Comparison of ENCODE assay signal across 32 cellular contexts in the genomic region with DNA sequence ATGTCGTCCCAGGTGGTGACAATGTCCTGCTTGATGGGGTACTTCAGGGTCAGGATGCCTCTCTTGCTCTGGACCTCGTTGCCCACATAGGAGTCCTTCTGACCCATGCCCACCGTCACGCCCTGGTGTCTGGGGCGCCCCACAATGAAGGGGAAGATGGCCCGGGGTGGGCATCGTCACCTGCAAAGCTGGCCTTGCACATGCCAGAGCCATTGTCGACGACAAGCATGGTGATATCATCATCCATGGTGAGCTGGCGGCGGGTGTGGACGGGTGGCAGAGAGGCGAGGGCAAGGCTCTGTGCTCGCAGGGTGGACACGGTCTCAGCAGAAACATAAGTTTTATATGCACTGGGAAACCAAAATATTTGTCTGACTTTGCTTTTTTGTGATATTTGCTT.
"Had no signal": no experiment of that assay in that cellular context is flagged by ENCODE, and none has a peak within 500 bp of the region (broad histone marks: within the 10 kb centered on the region; RNA-seq: fewer than 3 reads in every experiment).

No MANE protein-coding gene starts in this region.

- H3K27me3 ChIP-seq: adrenal gland, ascending aorta, body of pancreas, brain microvascular endothelial cell, breast epithelium, cardiac muscle cell had no signal

- H3K27ac ChIP-seq: adrenal gland, ascending aorta, body of pancreas, brain microvascular endothelial cell, breast epithelium, cardiac muscle cell had no signal

- H3K4me1 ChIP-seq: adrenal gland, ascending aorta, body of pancreas, breast epithelium had no signal

- ATAC-seq: activated naive CD4-positive, alpha-beta T cell treated with anti-CD3 and anti-CD28 coated beads, Interleukin-2, amount 50 U/mL, for 72 hours; activated naive CD8-positive, alpha-beta T cell treated with anti-CD3 and anti-CD28 coated beads, Interleukin-2, amount 50 U/mL, for 24 hours; activated T-cell treated with anti-CD3 and anti-CD28 coated beads, Interleukin-2, amount 50 U/mL, for 4 hours; activated T-cell treated with anti-CD3 and anti-CD28 coated beads, Interleukin-2, amount 50 U/mL, for 72 hours; activated T-helper 17 cell treated with anti-CD3 and anti-CD28 coated beads, Interleukin-2, amount 50 U/mL, for 72 hours; body of pancreas had no signal

- DNase-seq: activated effector memory CD4-positive, alpha-beta T cell treated with anti-CD3 and anti-CD28 coated beads, Interleukin-2, amount 50 U/mL, for 16 hours; activated effector memory CD4-positive, alpha-beta T cell treated with Interleukin-2 at 50 U/mL for 16 hours; activated gamma-delta T cell; activated gamma-delta T cell treated with Interleukin-2 at 50 U/mL for 16 hours; activated naive CD4-positive, alpha-beta T cell; activated naive CD4-positive, alpha-beta T cell treated with anti-CD3 and anti-CD28 coated beads for 36 hours; activated naive CD4-positive, alpha-beta T cell treated with anti-CD3 and anti-CD28 coated beads, Interleukin-2, amount 10 ng/mL, durations not matched to agents 7 days and 5 days; activated naive CD4-positive, alpha-beta T cell treated with anti-CD3 and anti-CD28 coated beads, Interleukin-2, amount 50 U/mL, for 16 hours; activated naive CD4-positive, alpha-beta T cell treated with Interleukin-2 at 50 U/mL for 16 hours; activated naive CD8-positive, alpha-beta T cell treated with anti-CD3 and anti-CD28 coated beads for 36 hours; activated naive CD8-positive, alpha-beta T cell treated with anti-CD3 and anti-CD28 coated beads, Interleukin-2, amount 10 ng/mL, durations not matched to agents 7 days and 5 days; activated naive CD8-positive, alpha-beta T cell treated with anti-CD3 and anti-CD28 coated beads, Interleukin-2, amount 50 U/mL, for 24 hours; activated T-cell treated with anti-CD3 and anti-CD28 coated beads, Interleukin-2, amount 50 U/mL, for 1 hour; activated T-cell treated with anti-CD3 and anti-CD28 coated beads, Interleukin-2, amount 50 U/mL, for 24 hours; activated T-cell treated with anti-CD3 and anti-CD28 coated beads, Interleukin-2, amount 50 U/mL, for 4 hours; activated T-cell treated with anti-CD3 and anti-CD28 coated beads, Interleukin-2, amount 50 U/mL, for 48 hours; activated T-cell treated with anti-CD3 and anti-CD28 coated beads, Interleukin-2, amount 50 U/mL, for 72 hours; adrenal gland; amniotic stem cell; amygdala; anterior cingulate cortex; aorta; body of pancreas; brain microvascular endothelial cell; caudate nucleus; central memory CD4-positive, alpha-beta T cell; cerebellar nuclear complex had no signal

- H3K4me3 ChIP-seq: adrenal gland, ascending aorta, body of pancreas, breast epithelium, cardiac muscle cell had no signal

- H3K36me3 ChIP-seq: adrenal gland, ascending aorta, brain microvascular endothelial cell, breast epithelium, cardiac muscle cell had no signal

- H3K9me3 ChIP-seq: adrenal gland, ascending aorta, body of pancreas, breast epithelium had no signal
